ENCODE assay signal across 9 cellular contexts in genomic region chr7:51123322-51124021, GRCh38.
DNase-seq lines count a peak whose midpoint lies in the region; ATAC-seq and TF ChIP-seq lines count a peak whose summit lies in the region.
"Had no signal": no experiment of that assay in that cellular context is flagged by ENCODE, and none has a peak within 500 bp of the region (broad histone marks: within the 10 kb centered on the region; RNA-seq: fewer than 3 reads in every experiment).

No MANE protein-coding gene starts in this region.

- no peak overlapping the region for H3K27ac Mint-ChIP-seq in glutamatergic neuron (ENCODE audit: unreplicated experiment)
- H3K27ac Mint-ChIP-seq: B cell had no signal

- peak; percentile 25 for DNase-seq in SIG-M5 treated with dmso at 0.1 percent for 504 hours (lab: John Stamatoyannopoulos, UW; ENCODE audit: unreplicated experiment)
- DNase-seq in SIG-M5 (lab: John Stamatoyannopoulos, UW): no peak
- peak in 2 of 3 experiments; percentile 26 for DNase-seq in activated CD8-positive, alpha-beta memory T cell treated with anti-CD3 and anti-CD28 coated beads for 48 hours (ENCODE audit: low read depth in 2 of 3, low spot score in 2 of 3)
- DNase-seq in fibroblast of pulmonary artery (ENCODE audit: low read depth): peak; percentile 55
- peak; percentile 71 to 73 for DNase-seq in stimulated activated CD4-positive, alpha-beta T cell treated with anti-CD3 and anti-CD28 coated beads, Interleukin-2, amount 100 ng/mL, for 24 hours
- no peak for DNase-seq in NCI-H2029 (lab: John Stamatoyannopoulos, UW)
- DNase-seq in glutamatergic neuron: no peak

- H3K4me3 Mint-ChIP-seq in glutamatergic neuron (ENCODE audit: unreplicated experiment): no peak overlapping the region
- H3K4me3 Mint-ChIP-seq: B cell had no signal

- H3K4me1 Mint-ChIP-seq in glutamatergic neuron (ENCODE audit: low read depth, unreplicated experiment): no peaks in the 10 kb centered on the region

- TF ChIP-seq CTCF in fibroblast of pulmonary artery (IDR thresholded peaks at IDR 0.05; ENCODE audit: low read length, missing control alignments) (no peak), glutamatergic neuron (IDR thresholded peaks at IDR 0.05; ENCODE audit: partially characterized antibody, unreplicated experiment) (no peak)

- H3K27me3 Mint-ChIP-seq in glutamatergic neuron (ENCODE audit: unreplicated experiment): no peaks in the 10 kb centered on the region

- no peak overlapping the region for H3K4me3 ChIP-seq in fibroblast of pulmonary artery (replicated peaks; ENCODE audit: low read depth, low read length)

- no peaks in the 10 kb centered on the region for H3K9me3 Mint-ChIP-seq in glutamatergic neuron (ENCODE audit: unreplicated experiment)

- no peak for ATAC-seq in HG02678 (IDR thresholded peaks at IDR 0.05; ENCODE audit: unreplicated experiment)

- no peaks in the 10 kb centered on the region for H3K36me3 Mint-ChIP-seq in glutamatergic neuron (ENCODE audit: unreplicated experiment)

Comparison
In these comparisons a context has a peak if more than half of its experiments do, and no peak if none do; other contexts are left out.
1. DNase-seq: peak in SIG-M5 treated with dmso at 0.1 percent for 504 hours (single experiment), activated CD8-positive, alpha-beta memory T cell treated with anti-CD3 and anti-CD28 coated beads for 48 hours (2 of 3), fibroblast of pulmonary artery (single experiment) and stimulated activated CD4-positive, alpha-beta T cell treated with anti-CD3 and anti-CD28 coated beads, Interleukin-2, amount 100 ng/mL, for 24 hours (2 of 2); none in SIG-M5 (single experiment), NCI-H2029 (single experiment) and glutamatergic neuron (single experiment).